Comparison of ENCODE assay signal across 8 cellular contexts in the genomic region with DNA sequence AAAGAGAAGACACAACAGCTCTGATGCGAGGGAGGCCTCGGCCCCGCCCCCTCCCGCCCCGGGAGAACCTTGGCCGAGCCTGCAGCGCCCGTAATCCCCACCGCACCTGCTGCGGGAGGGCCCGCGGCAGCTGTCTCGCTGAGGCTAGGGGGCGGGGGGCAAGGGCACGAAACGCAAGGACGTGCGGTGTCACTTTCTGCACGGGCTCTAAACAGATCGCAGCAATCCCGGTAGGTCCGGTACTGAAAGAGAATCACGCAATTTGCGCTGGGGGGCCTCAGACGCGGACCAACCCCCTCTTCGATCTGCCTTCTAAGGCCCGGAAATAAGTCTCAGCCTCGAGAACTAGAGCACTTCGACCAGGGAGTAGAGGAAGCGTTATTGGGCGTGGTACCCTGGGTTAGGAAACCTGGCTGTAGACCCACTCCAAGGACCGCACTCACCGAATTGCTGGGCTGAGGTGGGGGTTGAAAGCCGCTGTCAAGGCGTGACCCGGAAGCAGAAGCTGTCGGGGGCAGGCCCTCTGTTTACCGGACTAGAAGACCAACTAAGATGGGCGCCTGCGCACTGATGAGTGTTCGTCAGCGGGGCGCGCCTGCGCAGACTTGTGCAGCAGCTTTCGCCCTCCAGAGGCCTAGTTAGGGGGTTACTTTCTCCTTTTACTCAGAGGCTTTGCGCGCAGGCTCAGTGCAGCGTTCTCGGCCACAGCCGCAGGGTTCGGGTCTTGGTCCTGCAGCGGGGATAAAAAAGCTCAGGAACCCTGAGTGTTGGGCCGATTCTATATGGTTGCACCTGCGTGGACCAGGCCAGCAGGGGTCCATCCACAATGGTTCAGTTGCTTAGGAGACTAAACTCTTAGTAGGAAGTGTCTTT. TPM values are rescaled to one million over a fixed set of nuclear protein-coding genes. Genes with fewer than 3 reads are reported as not detected.
A peak's percentile ranks its signal among the peaks of the same experiment; 100 is the strongest.
DNase-seq lines count a peak whose midpoint lies in the region; ATAC-seq lines count a peak whose summit lies in the region.

A gene with protein sequence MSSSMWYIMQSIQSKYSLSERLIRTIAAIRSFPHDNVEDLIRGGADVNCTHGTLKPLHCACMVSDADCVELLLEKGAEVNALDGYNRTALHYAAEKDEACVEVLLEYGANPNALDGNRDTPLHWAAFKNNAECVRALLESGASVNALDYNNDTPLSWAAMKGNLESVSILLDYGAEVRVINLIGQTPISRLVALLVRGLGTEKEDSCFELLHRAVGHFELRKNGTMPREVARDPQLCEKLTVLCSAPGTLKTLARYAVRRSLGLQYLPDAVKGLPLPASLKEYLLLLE (minus strand): TSS at position 500 of the 873 bp plus-strand sequence. CDS start 4,019 bp downstream, outside the sequence.

- H3K4me1 Mint-ChIP-seq in IgD-negative memory B cell = peaks cover 17 to 26% (median 23%) of the 10 kb centered on the region in 3 donors

- DNase-seq in DMS153 treated with DMSO at 0.1 percent for 48 hours (lab: John Stamatoyannopoulos, UW; ENCODE audit: unreplicated experiment) (peak; percentile 96), OCI-M1 (lab: John Stamatoyannopoulos, UW) (peak; percentile 99), activated T-cell treated with anti-CD3 and anti-CD28 coated beads for 24 hours (ENCODE audit: low read depth) (peak; percentile 99), epidermal melanocyte (ENCODE audit: insufficient read length, low spot score) (peak; percentile 72), middle frontal gyrus (ENCODE audit: extremely low spot score, low spot score) (peak; percentile 93)
- peak; percentile 97 to 98 for DNase-seq in stimulated activated CD8-positive, alpha-beta memory T cell treated with anti-CD3 and anti-CD28 coated beads, Interleukin-2, amount 100 ng/mL, for 48 hours (ENCODE audit: low read depth in 2 of 2)

- peak within 1 kb of the TSS; percentile 94 to 99 (median 96) for H3K4me3 Mint-ChIP-seq in IgD-negative memory B cell

- ATAC-seq in GM21529 (IDR thresholded peaks at IDR 0.05; ENCODE audit: unreplicated experiment) = peak; percentile 92

- peak within 1 kb of the TSS; percentile 84 to 98 (median 97) for H3K27ac Mint-ChIP-seq in IgD-negative memory B cell

- H3K27me3 Mint-ChIP-seq in IgD-negative memory B cell = no peaks in the 10 kb centered on the region

- peaks cover 1% of the 10 kb centered on the region for H3K36me3 Mint-ChIP-seq in IgD-negative memory B cell

- no peaks in the 10 kb centered on the region for H3K9me3 Mint-ChIP-seq in IgD-negative memory B cell

RNA-seq across cellular contexts. Expression of the gene that starts here (rescaled TPM):
- polyA plus RNA-seq in IgD-negative memory B cell = 59.9 TPM

Comparison
In these comparisons a context has a peak if more than half of its experiments do, and no peak if none do; other contexts are left out.
1. Peak in every context shown above with its lines: DNase-seq and ATAC-seq.